In genomic region chrX:134542485-134542884, GRCh38 we compare ENCODE assay signal across 9 cellular contexts.
DNase-seq lines count a peak whose midpoint lies in the region; ATAC-seq, FAIRE-seq and TF ChIP-seq lines count a peak whose summit lies in the region.
"Had no signal": no experiment of that assay in that cellular context is flagged by ENCODE, and none has a peak within 500 bp of the region (broad histone marks: within the 10 kb centered on the region; RNA-seq: fewer than 3 reads in every experiment).

No MANE protein-coding gene starts in this region.

- no peak for DNase-seq in GM18507 (ENCODE audit: extremely low spot score, insufficient read length, low read depth)
- peak; percentile 45 for DNase-seq in HT1080 (ENCODE audit: low read depth)
- no peak for DNase-seq in SK-N-SH
- peak; percentile 66 for DNase-seq in mesendoderm
- no peak for DNase-seq in GM13976 (ENCODE audit: low spot score)
- DNase-seq in urothelium cell line (ENCODE audit: low spot score), result no peak
- DNase-seq in H9, result no peak

- H3K79me1 ChIP-seq in mesendoderm (ENCODE audit: low read length) (no peaks in the 10 kb centered on the region), H9 (ENCODE audit: insufficient read depth, low read depth, low read length, poor library complexity, severe bottlenecking) (no peaks in the 10 kb centered on the region)

- H2BK5ac ChIP-seq in mesendoderm (ENCODE audit: low read length) (no peak overlapping the region), H9 (ENCODE audit: insufficient read length, low read length) (no peak overlapping the region)

- CTCF ChIA-PET in SK-N-SH (lab: Yijun Ruan, JAX), result interaction anchor here (1.5 kb wide), 1 partner anchor 22 kb away, joined by 4 read pairs; no protein-coding TSS in a partner anchor

- no peak overlapping the region for H2BK120ac ChIP-seq in mesendoderm (ENCODE audit: low read depth, low read length)
- H2BK120ac ChIP-seq in H9 (ENCODE audit: low read depth, low read length, poor library complexity, severe bottlenecking), result no peak overlapping the region

- H3K4me1 ChIP-seq in SK-N-SH (ENCODE audit: control insufficient read depth in 1 of 2, insufficient read depth in 2 of 2, low read depth in 1 of 2, low read length in 1 of 2) (peaks cover 0 to 6% of the 10 kb centered on the region in 2 experiments; a peak in 3 of 4 replicates), mesendoderm (ENCODE audit: control insufficient read depth, low read depth, low read length) (no peaks in the 10 kb centered on the region), H9 (ENCODE audit: insufficient read depth, low read length) (peaks cover 9% of the 10 kb centered on the region)

- H2BK15ac ChIP-seq in mesendoderm (replicated peaks; ENCODE audit: low read depth), result no peak overlapping the region
- no peak overlapping the region for H2BK15ac ChIP-seq in H9 (ENCODE audit: low read depth, low read length)

- H3T11ph ChIP-seq in H9 (ENCODE audit: low read length), result no peak overlapping the region

- H3K4me3 ChIP-seq in SK-N-SH (ENCODE audit: low read depth in 2 of 2, low read length in 1 of 2) (no peak overlapping the region), mesendoderm (ENCODE audit: low read length) (no peak overlapping the region)

- H3K4ac ChIP-seq in mesendoderm (ENCODE audit: low read depth, low read length), result no peak overlapping the region
- H3K4ac ChIP-seq in H9 (ENCODE audit: low read depth, low read length), result no peak overlapping the region

- in situ Hi-C loops in GM13976 (cut with MboI; ENCODE audit: low sequenced_read_pairs, unreplicated experiment), result no loop called here

- no peak overlapping the region for H3K56ac ChIP-seq in mesendoderm (ENCODE audit: low read length)
- no peak overlapping the region for H3K56ac ChIP-seq in H9 (ENCODE audit: insufficient read length, low read depth, low read length)

- H2BK20ac ChIP-seq in H9 (ENCODE audit: low read depth, low read length, poor library complexity, severe bottlenecking), result no peak overlapping the region

- peaks cover 47% of the 10 kb centered on the region for H3F3A ChIP-seq in SK-N-SH (replicated peaks; ENCODE audit: insufficient read depth)

- H3K9me3 ChIP-seq in SK-N-SH (no peaks in the 10 kb centered on the region), H9 (ENCODE audit: control insufficient read depth, low read depth, low read length) (no peaks in the 10 kb centered on the region)

- H2AK5ac ChIP-seq in mesendoderm (ENCODE audit: low read length) (no peak overlapping the region), H9 (ENCODE audit: insufficient read length, low read length) (no peak overlapping the region)

- POLR2A ChIA-PET in SK-N-SH (lab: Yijun Ruan, JAX), result no interaction called here

- no peak overlapping the region for H3K23ac ChIP-seq in mesendoderm (ENCODE audit: low read length)
- H3K23ac ChIP-seq in H9 (ENCODE audit: insufficient read length, low read depth, low read length), result no peak overlapping the region

- no peak overlapping the region for H3K14ac ChIP-seq in H9 (ENCODE audit: insufficient read depth, low read length)

- H4K20me1 ChIP-seq in SK-N-SH (ENCODE audit: insufficient read depth) (peaks cover 3% of the 10 kb centered on the region; the same call in 1 of the 2 replicates), H9 (ENCODE audit: control insufficient read depth, insufficient read depth, insufficient read length) (no peaks in the 10 kb centered on the region)

- H3K9me3 Mint-ChIP-seq in H9, result peaks cover 9 to 63% of the 10 kb centered on the region in 2 experiments
- H3K9me3 Mint-ChIP-seq in stimulated activated memory B cell treated with anti-CD40 and anti-IgM and Interleukin-4, amounts not matched to agents 10 μg/mL and 1 μg/mL and 100 μg/mL, for 72 hours, result no peaks in the 10 kb centered on the region

- no peak for TF ChIP-seq EP300 in SK-N-SH (IDR thresholded peaks at IDR 0.05; ENCODE audit: borderline replicate concordance in 1 of 2, low read depth in 1 of 2, low read length in 1 of 2)

- no peak overlapping the region for H4K91ac ChIP-seq in H9 (ENCODE audit: insufficient read length, low read depth, low read length)

- peaks cover 31% of the 10 kb centered on the region for H3K27me3 Mint-ChIP-seq in H9 (ENCODE audit: low read depth)
- H3K27me3 Mint-ChIP-seq in stimulated activated memory B cell treated with anti-CD40 and anti-IgM and Interleukin-4, amounts not matched to agents 10 μg/mL and 1 μg/mL and 100 μg/mL, for 72 hours, result peaks cover 22% of the 10 kb centered on the region

- H3K36me3 Mint-ChIP-seq in H9 (ENCODE audit: insufficient read depth in 1 of 3, low read depth in 3 of 3), result no peaks in the 10 kb centered on the region
- H3K36me3 Mint-ChIP-seq in stimulated activated memory B cell treated with anti-CD40 and anti-IgM and Interleukin-4, amounts not matched to agents 10 μg/mL and 1 μg/mL and 100 μg/mL, for 72 hours, result no peaks in the 10 kb centered on the region

- H3K4me1 Mint-ChIP-seq in H9, result peaks cover 28 to 42% of the 10 kb centered on the region in 2 experiments
- no peaks in the 10 kb centered on the region for H3K4me1 Mint-ChIP-seq in stimulated activated memory B cell treated with anti-CD40 and anti-IgM and Interleukin-4, amounts not matched to agents 10 μg/mL and 1 μg/mL and 100 μg/mL, for 72 hours

- no peak overlapping the region for H4K5ac ChIP-seq in mesendoderm (ENCODE audit: low read length)
- H4K5ac ChIP-seq in H9 (ENCODE audit: insufficient read length, low read depth, low read length), result no peak overlapping the region

- H3K9me2 ChIP-seq in SK-N-SH, result no peaks in the 10 kb centered on the region

- no peak for TF ChIP-seq CTCF in SK-N-SH (IDR thresholded peaks at IDR 0.05)
- no peak for TF ChIP-seq CTCF in GM13976 (IDR thresholded peaks at IDR 0.05; ENCODE audit: borderline replicate concordance, control extremely low read depth, extremely low read depth, insufficient read depth, missing control alignments)
- no peak for TF ChIP-seq CTCF in H9 (conservative IDR thresholded peaks at IDR 0.05)

- H3K36me3 ChIP-seq in SK-N-SH (replicated peaks in 1 of 2; ENCODE audit: control insufficient read depth in 1 of 2, insufficient read depth in 2 of 2, low read length in 1 of 2) (peaks cover 17 to 20% of the 10 kb centered on the region in 2 experiments), mesendoderm (ENCODE audit: control insufficient read depth, insufficient read depth, low read length) (no peaks in the 10 kb centered on the region)

- H3K27ac ChIP-seq in SK-N-SH (ENCODE audit: low read depth in 2 of 2, low read length in 1 of 2) (peak overlapping the region; percentile 37 to 67; a peak in 2 of 4 replicates), mesendoderm (ENCODE audit: low read depth, low read length) (no peak overlapping the region), H9 (ENCODE audit: insufficient read length, low read depth, low read length) (no peak overlapping the region)

- peaks cover 12% of the 10 kb centered on the region for H3K23me2 ChIP-seq in H9 (ENCODE audit: insufficient read length, low read depth, low read length, poor library complexity, severe bottlenecking)

- TF ChIP-seq RAD21 in SK-N-SH (IDR thresholded peaks at IDR 0.05; ENCODE audit: low read length), result no peak

- H3K4me3 Mint-ChIP-seq in H9, result peak overlapping the region in 1 of 2 experiments; percentile 22; a peak in 2 of 5 replicates
- H3K4me3 Mint-ChIP-seq in stimulated activated memory B cell treated with anti-CD40 and anti-IgM and Interleukin-4, amounts not matched to agents 10 μg/mL and 1 μg/mL and 100 μg/mL, for 72 hours, result no peak overlapping the region

- H3K27me3 ChIP-seq in SK-N-SH (ENCODE audit: insufficient read depth) (no peaks in the 10 kb centered on the region), mesendoderm (ENCODE audit: insufficient read depth, low read length, poor library complexity) (peaks cover 4% of the 10 kb centered on the region), H9 (ENCODE audit: insufficient read depth, low read length) (peaks cover 18% of the 10 kb centered on the region; the same call in 1 of the 2 replicates)

- FAIRE-seq in GM18507 (lab: Jason Lieb, UNC) (peak; percentile 61), urothelium cell line (lab: Jason Lieb, UNC) (no peak)

- no peak overlapping the region for H3K4me2 ChIP-seq in SK-N-SH
- no peak overlapping the region for H3K4me2 ChIP-seq in mesendoderm (ENCODE audit: low read length)
- H3K4me2 ChIP-seq in H9 (ENCODE audit: insufficient read depth, insufficient read length, low read length), result no peak overlapping the region

- ATAC-seq in stimulated activated memory B cell treated with anti-CD40 and anti-IgM and Interleukin-4, amounts not matched to agents 10 μg/mL and 1 μg/mL and 100 μg/mL, for 72 hours, result no peak
- ATAC-seq: HCT116 had no signal

- H3K9ac ChIP-seq in SK-N-SH (no peak overlapping the region), mesendoderm (ENCODE audit: low read length) (no peak overlapping the region), H9 (ENCODE audit: extremely low read depth, insufficient read length, low read length) (no peak overlapping the region)

- peak overlapping the region in 1 of 3 experiments; percentile 23; a peak in 3 of 7 replicates for H3K27ac Mint-ChIP-seq in H9
- no peak overlapping the region for H3K27ac Mint-ChIP-seq in stimulated activated memory B cell treated with anti-CD40 and anti-IgM and Interleukin-4, amounts not matched to agents 10 μg/mL and 1 μg/mL and 100 μg/mL, for 72 hours

- 45% methylated on average over 2 of the region's 2 CpGs for WGBS in SK-N-SH (ENCODE audit: low lambda C conversion rate)
- WGBS in mesendoderm (ENCODE audit: extremely low coverage, insufficient coverage, low lambda C conversion rate), result no CpG with 5 or more reads among the region's 2 CpGs
- WGBS in H9 (ENCODE audit: extremely low coverage, insufficient read length, low lambda C conversion rate), result no CpG with 5 or more reads among the region's 2 CpGs

- H3K79me2 ChIP-seq in SK-N-SH (ENCODE audit: insufficient read depth) (peaks cover 20% of the 10 kb centered on the region), mesendoderm (ENCODE audit: control insufficient read depth, insufficient read depth, low read length) (no peaks in the 10 kb centered on the region), H9 (ENCODE audit: insufficient read depth, low read length) (no peaks in the 10 kb centered on the region)

- H3K18ac ChIP-seq in mesendoderm (ENCODE audit: low read length) (no peak overlapping the region), H9 (ENCODE audit: insufficient read length, low read depth, low read length) (no peak overlapping the region)

- H2AFZ ChIP-seq in SK-N-SH (ENCODE audit: low read depth) (no peak overlapping the region), H9 (ENCODE audit: low read length) (no peak overlapping the region)

- H4K8ac ChIP-seq in mesendoderm (ENCODE audit: low read depth, low read length), result no peak overlapping the region
- no peak overlapping the region for H4K8ac ChIP-seq in H9 (replicated peaks; ENCODE audit: insufficient read length, low read depth, low read length)

- no peak overlapping the region for H2BK12ac ChIP-seq in H9 (ENCODE audit: insufficient read length, low read depth, low read length)

TF ChIP-seq in SK-N-SH, 30 proteins besides CTCF, POLR2A, EP300 and RAD21 (continues in another document):
- TF ChIP-seq RCOR1 (IDR thresholded peaks at IDR 0.05; ENCODE audit: low read length), result no peak

Comparison
In these comparisons a context has a peak if more than half of its experiments do, and no peak if none do; other contexts are left out.
1. DNase-seq: peak in HT1080 (single experiment) and mesendoderm (single experiment); none in GM18507 (single experiment), SK-N-SH (single experiment), GM13976 (single experiment), urothelium cell line (single experiment) and H9 (single experiment).
2. H3K27ac ChIP-seq: peak in SK-N-SH (2 of 2); none in mesendoderm (single experiment) and H9 (single experiment).